ENCODE assay signal across 8 cellular contexts in the genomic region with DNA sequence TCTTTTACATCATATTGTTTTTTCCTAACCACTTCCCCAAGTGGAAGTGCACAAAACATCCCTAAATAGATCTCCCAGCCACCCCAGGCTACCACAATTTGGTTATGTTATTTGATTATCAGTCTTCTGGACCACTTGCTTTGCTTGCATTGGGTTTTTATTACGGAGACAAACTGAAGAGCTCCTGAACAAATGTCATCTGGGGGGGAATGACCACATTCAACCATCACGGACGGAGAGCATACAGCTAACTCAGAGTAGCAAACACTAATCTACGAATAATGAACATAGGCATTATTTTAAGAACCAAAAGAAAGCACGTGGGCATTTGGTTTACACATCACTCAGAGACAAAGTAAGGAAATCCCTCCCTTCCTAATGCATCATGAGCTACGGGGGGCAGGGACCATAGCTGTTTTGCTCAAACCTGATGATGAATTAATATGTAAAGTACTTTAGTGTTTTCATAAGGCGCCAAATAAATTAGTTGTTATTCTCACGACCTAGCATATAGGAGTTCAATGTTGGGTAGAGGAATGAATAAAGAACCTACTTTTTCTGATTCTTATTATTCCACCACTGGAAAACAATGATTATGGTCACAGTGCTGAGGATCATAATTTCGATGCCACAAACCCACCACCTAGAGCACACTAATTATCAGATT. TPM values are rescaled to one million over a fixed set of nuclear protein-coding genes. Genes with fewer than 3 reads are reported as not detected.
DNase-seq lines count a peak whose midpoint lies in the region; ATAC-seq and TF ChIP-seq lines count a peak whose summit lies in the region.

No MANE protein-coding gene starts in this region.

- no peak for TF ChIP-seq EP300 in tibial nerve (IDR thresholded peaks at IDR 0.05)

- no peaks in the 10 kb centered on the region for H3K27me3 Mint-ChIP-seq in MCF 10A (ENCODE audit: insufficient read depth, unreplicated experiment)

- H3K4me1 Mint-ChIP-seq in MCF 10A (ENCODE audit: insufficient read depth, unreplicated experiment) = peaks cover 33% of the 10 kb centered on the region

- peak overlapping the region; percentile 72 for H3K4me3 Mint-ChIP-seq in MCF 10A (ENCODE audit: unreplicated experiment)

- no peaks in the 10 kb centered on the region for H3K36me3 ChIP-seq in right lobe of liver
- no peaks in the 10 kb centered on the region for H3K36me3 ChIP-seq in tibial nerve

- TF ChIP-seq POLR2A in right lobe of liver (IDR thresholded peaks at IDR 0.05) (no peak), tibial nerve (IDR thresholded peaks at IDR 0.05) (no peak)

- POLR2A ChIA-PET in MCF 10A (lab: Yijun Ruan, JAX) = interaction anchor here (0.6 to 7.7 kb wide), 13 partner anchors 8 to 415 kb away, joined by 3 to 51 read pairs (median 5); partner anchors contain the start of genes LIAS, RPL9 and TMEM156

- no peak for TF ChIP-seq CTCF in GM12875 (IDR thresholded peaks at IDR 0.05; ENCODE audit: borderline replicate concordance, insufficient read depth, low read depth, low read length)
- no peak for TF ChIP-seq CTCF in MCF 10A (IDR thresholded peaks at IDR 0.05; ENCODE audit: unreplicated experiment)
- peak in 1 of 4 donors; percentile 4 for TF ChIP-seq CTCF in right lobe of liver (IDR thresholded peaks at IDR 0.05)
- no peak for TF ChIP-seq CTCF in tibial nerve (IDR thresholded peaks at IDR 0.05)

- ATAC-seq in right lobe of liver (peak in 1 of 4 donors; percentile 13), HG02763 (IDR thresholded peaks at IDR 0.05; ENCODE audit: unreplicated experiment) (no peak), GM18502 (IDR thresholded peaks at IDR 0.05; ENCODE audit: poor library complexity, unreplicated experiment) (no peak)

- H3K9me3 ChIP-seq in right lobe of liver = no peaks in the 10 kb centered on the region
- no peaks in the 10 kb centered on the region for H3K9me3 ChIP-seq in tibial nerve

- peak overlapping the region; percentile 73 for H3K27ac Mint-ChIP-seq in MCF 10A (ENCODE audit: low read depth, unreplicated experiment)

- peak overlapping the region; percentile 69 for H3K4me3 ChIP-seq in GM12875 (ENCODE audit: low read depth, low read length)
- H3K4me3 ChIP-seq in right lobe of liver = peak overlapping the region; percentile 29 to 71 (median 61)
- peak overlapping the region; percentile 34 to 99 (median 82) for H3K4me3 ChIP-seq in tibial nerve

- H3K9me3 Mint-ChIP-seq in MCF 10A (ENCODE audit: unreplicated experiment) = no peaks in the 10 kb centered on the region

- 24% methylated on average over 9 of the region's 9 CpGs for WGBS in right lobe of liver (ENCODE audit: insufficient coverage, low coverage, low lambda C conversion rate, missing lambda C conversion rate)
- WGBS in tibial nerve, 2 donors = 13 to 16% methylated on average over 9 of the region's 9 CpGs

- peaks cover 23% of the 10 kb centered on the region for H3K36me3 Mint-ChIP-seq in MCF 10A (ENCODE audit: insufficient read depth, unreplicated experiment)

- intact Hi-C loops in MCF 10A (cut with micrococcal nuclease) (loop anchor here (2.0 to 10.0 kb wide), 3 partner anchors 77 to 289 kb away; no protein-coding TSS in a partner anchor), right lobe of liver (cut with DNase I) (no loop called here)

- CTCF ChIA-PET in MCF 10A (lab: Yijun Ruan, JAX) = interaction anchor here (0.6 to 1.8 kb wide), 5 partner anchors 91 to 370 kb away, joined by 3 to 6 read pairs (median 3); no protein-coding TSS in a partner anchor

- DNase-seq in NCI-H226 (peak; percentile 44), MCF 10A (ENCODE audit: unreplicated experiment) (peak; percentile 37), right lobe of liver (no peak), tibial nerve (ENCODE audit: low spot score in 2 of 2) (no peak), amniotic stem cell (lab: John Stamatoyannopoulos, UW) (no peak)

- H3K27me3 ChIP-seq in right lobe of liver (no peaks in the 10 kb centered on the region), tibial nerve (no peaks in the 10 kb centered on the region)

- TSS peak; percentile 75 for BruUV-seq in MCF 10A (replicated peaks; lab: Mats Ljungman, UMichigan)

- H3K4me1 ChIP-seq in right lobe of liver (peaks cover 0 to 18% (median 2%) of the 10 kb centered on the region in 4 donors), tibial nerve (peaks cover 0 to 45% (median 18%) of the 10 kb centered on the region in 4 donors)

- H3K27ac ChIP-seq in right lobe of liver (peak overlapping the region; percentile 79 to 95 (median 85)), tibial nerve (peak overlapping the region; percentile 92 to 97 (median 96))

RNA-seq across cellular contexts. Expression of gene TMEM156, which starts 11.6 kb away (rescaled TPM):
- total RNA-seq in MCF 10A (2022) = 5.3 and 7.0 TPM in 2 replicates
- total RNA-seq in right lobe of liver = 1 to 10 TPM in 4 of 6 experiments, under 1 TPM in 1, not detected in 1; 0.29 to 2.8 (median 1.2) TPM
- 1 to 10 TPM in 1 of 4 donors, under 1 TPM in 1, not detected in 2; 0.66 to 8.6 TPM for total RNA-seq in tibial nerve

RNA-seq across cellular contexts. Expression of gene KLHL5, which starts 18.2 kb away (rescaled TPM):
- 59.2 and 67.7 TPM in 2 replicates for total RNA-seq in MCF 10A (2022)
- total RNA-seq in right lobe of liver = 10 to 100 TPM; 25.5 to 88.0 (median 42.2) TPM
- total RNA-seq in tibial nerve = 10 to 100 TPM; 18.8 to 34.5 (median 27.5) TPM

Comparison
In these comparisons a context has a peak if more than half of its experiments do, and no peak if none do; other contexts are left out.
1. DNase-seq: peak in NCI-H226 (single experiment) and MCF 10A (single experiment); none in right lobe of liver (0 of 3), tibial nerve (0 of 2) and amniotic stem cell (single experiment).
2. Peak in every context shown above with its lines, with median percentiles within 50 percentile points of each other: H3K4me3 ChIP-seq.